ENCODE assay signal across 18 cellular contexts in genomic region chr17:75508848-75509450, GRCh38. TPM values are rescaled to one million over a fixed set of nuclear protein-coding genes. Genes with fewer than 3 reads are reported as not detected.
DNase-seq lines count a peak whose midpoint lies in the region; ATAC-seq and TF ChIP-seq lines count a peak whose summit lies in the region.
"Had no signal": no experiment of that assay in that cellular context is flagged by ENCODE, and none has a peak within 500 bp of the region (broad histone marks: within the 10 kb centered on the region; RNA-seq: fewer than 3 reads in every experiment).

No MANE protein-coding gene starts in this region.

- no peaks in the 10 kb centered on the region for H3K27me3 Mint-ChIP-seq in MCF 10A (ENCODE audit: insufficient read depth, unreplicated experiment)

- CTCF ChIA-PET in MCF 10A (lab: Yijun Ruan, JAX), result interaction anchor here (1.2 kb wide), 1 partner anchor 124 kb away, joined by 3 read pairs; no protein-coding TSS in a partner anchor

- H3K4me3 Mint-ChIP-seq in MCF 10A (ENCODE audit: unreplicated experiment), result no peak overlapping the region
- H3K4me3 Mint-ChIP-seq: activated CD4-positive, alpha-beta T cell treated with anti-CD3 and anti-CD28 coated beads, Interleukin-2, amount 10 ng/mL, durations not matched to agents 24 days and 14 days; activated naive CD8-positive, alpha-beta T cell treated with anti-CD3 and anti-CD28 coated beads for 36 hours; natural killer cell had no signal

- no TSS peak for BruUV-seq in MCF 10A (replicated peaks; lab: Mats Ljungman, UMichigan)

- TF ChIP-seq CTCF in breast epithelium (IDR thresholded peaks at IDR 0.05), result no peak
- no peak for TF ChIP-seq CTCF in MCF 10A (IDR thresholded peaks at IDR 0.05; ENCODE audit: unreplicated experiment)

- TF ChIP-seq POLR2A in breast epithelium (IDR thresholded peaks at IDR 0.05), result no peak

- H3K27me3 ChIP-seq in breast epithelium, result no peaks in the 10 kb centered on the region

- no peak overlapping the region for H3K27ac Mint-ChIP-seq in MCF 10A (ENCODE audit: low read depth, unreplicated experiment)
- H3K27ac Mint-ChIP-seq: activated CD4-positive, alpha-beta T cell treated with anti-CD3 and anti-CD28 coated beads, Interleukin-2, amount 10 ng/mL, durations not matched to agents 24 days and 14 days; activated naive CD8-positive, alpha-beta T cell treated with anti-CD3 and anti-CD28 coated beads for 36 hours; natural killer cell had no signal

- peak overlapping the region; percentile 62 to 95 for H3K27ac ChIP-seq in breast epithelium
- H3K27ac ChIP-seq in skin epidermis, result peak overlapping the region in 14 of 21 experiments; percentile 5 to 75 (median 54)
- H3K27ac ChIP-seq: 22Rv1 had no signal

- H3K9me3 ChIP-seq in breast epithelium, result no peaks in the 10 kb centered on the region

- peaks cover 39% of the 10 kb centered on the region for H3K36me3 Mint-ChIP-seq in MCF 10A (ENCODE audit: insufficient read depth, unreplicated experiment)
- H3K36me3 Mint-ChIP-seq: activated naive CD8-positive, alpha-beta T cell treated with anti-CD3 and anti-CD28 coated beads for 36 hours; natural killer cell had no signal

- POLR2A ChIA-PET in MCF 10A (lab: Yijun Ruan, JAX), result interaction anchor here (0.8 kb wide), 1 partner anchor 54 kb away, joined by 3 read pairs; no protein-coding TSS in a partner anchor

- ATAC-seq in left colon (peak; percentile 23), GM18868 (IDR thresholded peaks at IDR 0.05; ENCODE audit: unreplicated experiment) (no peak)
- ATAC-seq: natural killer cell had no signal

- no peaks in the 10 kb centered on the region for H3K9me3 Mint-ChIP-seq in MCF 10A (ENCODE audit: unreplicated experiment)
- H3K9me3 Mint-ChIP-seq: activated CD4-positive, alpha-beta T cell treated with anti-CD3 and anti-CD28 coated beads, Interleukin-2, amount 10 ng/mL, durations not matched to agents 24 days and 14 days; activated naive CD8-positive, alpha-beta T cell treated with anti-CD3 and anti-CD28 coated beads for 36 hours; natural killer cell had no signal

- peak overlapping the region in 1 of 3 donors; percentile 54 for H3K4me3 ChIP-seq in breast epithelium
- no peak overlapping the region for H3K4me3 ChIP-seq in skin epidermis

- H3K36me3 ChIP-seq in breast epithelium, result no peaks in the 10 kb centered on the region

- no peak for DNase-seq in breast epithelium (ENCODE audit: low spot score in 2 of 2)
- DNase-seq in MCF 10A (ENCODE audit: unreplicated experiment), result no peak
- DNase-seq in left colon, result no peak
- no peak for DNase-seq in dermis blood vessel endothelial cell
- no peak for DNase-seq in activated effector memory CD4-positive, alpha-beta T cell treated with Interleukin-2 at 50 U/mL for 16 hours
- DNase-seq in COLO829 (ENCODE audit: low spot score), result no peak
- DNase-seq: activated CD4-positive, alpha-beta T cell treated with anti-CD3 and anti-CD28 coated beads, Interleukin-2, amount 10 ng/mL, durations not matched to agents 24 days and 14 days; activated naive CD8-positive, alpha-beta T cell treated with anti-CD3 and anti-CD28 coated beads for 36 hours; activated T-cell treated with anti-CD3 and anti-CD28 coated beads, Interleukin-2, amount 50 U/mL, for 1 hour; KG1; kidney glomerular epithelial cell; natural killer cell; NCI-H1105; stimulated activated CD4-positive, alpha-beta T cell treated with anti-CD3 and anti-CD28 coated beads, Interleukin-2, amount 100 ng/mL, for 48 hours; T1000 had no signal

- intact Hi-C loops in breast epithelium (cut with DNase I; ENCODE audit: low total_unique reads) (loop anchor here (1.0 kb wide), 1 partner anchor 40 kb away; no protein-coding TSS in a partner anchor), MCF 10A (cut with micrococcal nuclease) (no loop called here), left colon (cut with DNase I, micrococcal nuclease) (loop anchor here in 1 of 2 donors (10.0 kb wide), 1 partner anchor 84 kb away; no protein-coding TSS in a partner anchor)

- peaks cover 0 to 20% of the 10 kb centered on the region in 2 donors for H3K4me1 ChIP-seq in breast epithelium

- peaks cover 10% of the 10 kb centered on the region for H3K4me1 Mint-ChIP-seq in MCF 10A (ENCODE audit: insufficient read depth, unreplicated experiment)
- H3K4me1 Mint-ChIP-seq: activated CD4-positive, alpha-beta T cell treated with anti-CD3 and anti-CD28 coated beads, Interleukin-2, amount 10 ng/mL, durations not matched to agents 24 days and 14 days had no signal

RNA-seq across cellular contexts. Expression of gene CASKIN2, which starts 6.4 kb away (rescaled TPM):
- total RNA-seq in breast epithelium, result 10 to 100 TPM in 2 of 3 donors, 1 to 10 TPM in 1; 10.0 to 23.3 (median 14.6) TPM
- 19.2 and 19.8 TPM in 2 replicates for total RNA-seq in MCF 10A (2022)
- total RNA-seq in left colon, result 10 to 100 TPM; 28.4 to 30.6 TPM
- 12.1 and 30.4 TPM in 2 replicates for total RNA-seq in dermis blood vessel endothelial cell

RNA-seq across cellular contexts. Expression of gene TSEN54, which starts 7.4 kb away (rescaled TPM):
- 10 to 100 TPM; 18.4 to 34.7 (median 31.2) TPM for total RNA-seq in breast epithelium
- total RNA-seq in MCF 10A (2022), result 13.3 and 15.6 TPM in 2 replicates
- 10 to 100 TPM; 30.1 to 38.9 TPM for total RNA-seq in left colon
- total RNA-seq in dermis blood vessel endothelial cell, result 14.5 and 16.8 TPM in 2 replicates

RNA-seq across cellular contexts. Expression of gene LLGL2, which starts 16.5 kb away (rescaled TPM):
- total RNA-seq in breast epithelium, result 10 to 100 TPM in 2 of 3 donors, 1 to 10 TPM in 1; 4.6 to 60.2 (median 52.4) TPM
- 19.8 and 21.2 TPM in 2 replicates for total RNA-seq in MCF 10A (2022)
- 100 to 1,000 TPM; 447 to 529 TPM for total RNA-seq in left colon
- 14.8 and 21.9 TPM in 2 replicates for total RNA-seq in dermis blood vessel endothelial cell

RNA-seq across cellular contexts. Expression of gene TMEM94, which starts 52.5 kb away (rescaled TPM):
- total RNA-seq in breast epithelium, result 10 to 100 TPM; 45.1 to 62.5 (median 51.1) TPM
- total RNA-seq in MCF 10A (2022), result 42.8 and 46.5 TPM in 2 replicates
- 100 to 1,000 TPM in 1 of 2 donors, 10 to 100 TPM in 1; 99.9 to 123 TPM for total RNA-seq in left colon
- total RNA-seq in dermis blood vessel endothelial cell, result 50.4 and 70.6 TPM in 2 replicates

Comparison
In these comparisons a context has a peak if more than half of its experiments do, and no peak if none do; other contexts are left out.
1. RNA of gene LLGL2, which starts 16.5 kb away (total RNA-seq): 447 to 529 TPM in left colon; 4.6 to 60.2 TPM in breast epithelium, 19.8 to 21.2 TPM in MCF 10A and 14.8 to 21.9 TPM in dermis blood vessel endothelial cell; every median in the first group is over 4 times any median in the second.